ENCODE assay signal across 1 cellular context in the genomic region with DNA sequence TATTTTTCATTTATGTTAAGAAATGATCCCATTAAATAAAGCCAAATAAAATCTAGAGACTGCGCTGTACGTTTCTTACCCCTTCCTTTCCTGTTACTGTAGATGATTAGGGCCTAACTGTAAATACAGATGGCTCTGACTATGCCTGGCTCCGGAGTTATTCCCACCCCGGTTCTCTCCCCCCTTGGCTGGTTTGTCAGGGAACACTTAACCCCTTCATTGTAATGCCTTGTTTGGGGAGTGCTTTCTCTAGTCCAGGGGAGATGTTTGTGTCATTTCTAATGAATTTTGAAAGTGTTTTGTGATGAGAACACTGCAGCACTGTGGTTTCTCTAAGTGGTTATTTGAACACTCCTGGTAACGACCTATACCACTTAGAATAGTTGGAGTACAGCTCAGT.
TF ChIP-seq lines count a peak whose summit lies in the region.

No MANE protein-coding gene starts in this region.

TF ChIP-seq in SK-N-SH, 30 proteins besides CTCF, POLR2A, EP300 and RAD21 (continued from another document):
- TF ChIP-seq, protein P1, sequence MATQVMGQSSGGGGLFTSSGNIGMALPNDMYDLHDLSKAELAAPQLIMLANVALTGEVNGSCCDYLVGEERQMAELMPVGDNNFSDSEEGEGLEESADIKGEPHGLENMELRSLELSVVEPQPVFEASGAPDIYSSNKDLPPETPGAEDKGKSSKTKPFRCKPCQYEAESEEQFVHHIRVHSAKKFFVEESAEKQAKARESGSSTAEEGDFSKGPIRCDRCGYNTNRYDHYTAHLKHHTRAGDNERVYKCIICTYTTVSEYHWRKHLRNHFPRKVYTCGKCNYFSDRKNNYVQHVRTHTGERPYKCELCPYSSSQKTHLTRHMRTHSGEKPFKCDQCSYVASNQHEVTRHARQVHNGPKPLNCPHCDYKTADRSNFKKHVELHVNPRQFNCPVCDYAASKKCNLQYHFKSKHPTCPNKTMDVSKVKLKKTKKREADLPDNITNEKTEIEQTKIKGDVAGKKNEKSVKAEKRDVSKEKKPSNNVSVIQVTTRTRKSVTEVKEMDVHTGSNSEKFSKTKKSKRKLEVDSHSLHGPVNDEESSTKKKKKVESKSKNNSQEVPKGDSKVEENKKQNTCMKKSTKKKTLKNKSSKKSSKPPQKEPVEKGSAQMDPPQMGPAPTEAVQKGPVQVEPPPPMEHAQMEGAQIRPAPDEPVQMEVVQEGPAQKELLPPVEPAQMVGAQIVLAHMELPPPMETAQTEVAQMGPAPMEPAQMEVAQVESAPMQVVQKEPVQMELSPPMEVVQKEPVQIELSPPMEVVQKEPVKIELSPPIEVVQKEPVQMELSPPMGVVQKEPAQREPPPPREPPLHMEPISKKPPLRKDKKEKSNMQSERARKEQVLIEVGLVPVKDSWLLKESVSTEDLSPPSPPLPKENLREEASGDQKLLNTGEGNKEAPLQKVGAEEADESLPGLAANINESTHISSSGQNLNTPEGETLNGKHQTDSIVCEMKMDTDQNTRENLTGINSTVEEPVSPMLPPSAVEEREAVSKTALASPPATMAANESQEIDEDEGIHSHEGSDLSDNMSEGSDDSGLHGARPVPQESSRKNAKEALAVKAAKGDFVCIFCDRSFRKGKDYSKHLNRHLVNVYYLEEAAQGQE (IDR thresholded peaks at IDR 0.05; ENCODE audit: low read depth, low read length), result no peak
- TF ChIP-seq, protein P2, sequence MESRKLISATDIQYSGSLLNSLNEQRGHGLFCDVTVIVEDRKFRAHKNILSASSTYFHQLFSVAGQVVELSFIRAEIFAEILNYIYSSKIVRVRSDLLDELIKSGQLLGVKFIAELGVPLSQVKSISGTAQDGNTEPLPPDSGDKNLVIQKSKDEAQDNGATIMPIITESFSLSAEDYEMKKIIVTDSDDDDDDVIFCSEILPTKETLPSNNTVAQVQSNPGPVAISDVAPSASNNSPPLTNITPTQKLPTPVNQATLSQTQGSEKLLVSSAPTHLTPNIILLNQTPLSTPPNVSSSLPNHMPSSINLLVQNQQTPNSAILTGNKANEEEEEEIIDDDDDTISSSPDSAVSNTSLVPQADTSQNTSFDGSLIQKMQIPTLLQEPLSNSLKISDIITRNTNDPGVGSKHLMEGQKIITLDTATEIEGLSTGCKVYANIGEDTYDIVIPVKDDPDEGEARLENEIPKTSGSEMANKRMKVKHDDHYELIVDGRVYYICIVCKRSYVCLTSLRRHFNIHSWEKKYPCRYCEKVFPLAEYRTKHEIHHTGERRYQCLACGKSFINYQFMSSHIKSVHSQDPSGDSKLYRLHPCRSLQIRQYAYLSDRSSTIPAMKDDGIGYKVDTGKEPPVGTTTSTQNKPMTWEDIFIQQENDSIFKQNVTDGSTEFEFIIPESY (IDR thresholded peaks at IDR 0.05; ENCODE audit: borderline replicate concordance, low read depth), result no peak
- TF ChIP-seq, protein P3, sequence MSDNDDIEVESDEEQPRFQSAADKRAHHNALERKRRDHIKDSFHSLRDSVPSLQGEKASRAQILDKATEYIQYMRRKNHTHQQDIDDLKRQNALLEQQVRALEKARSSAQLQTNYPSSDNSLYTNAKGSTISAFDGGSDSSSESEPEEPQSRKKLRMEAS (IDR thresholded peaks at IDR 0.05; ENCODE audit: low read depth), result no peak
- no peak for TF ChIP-seq MEF2A (IDR thresholded peaks at IDR 0.05; ENCODE audit: borderline replicate concordance, low read depth)
- no peak for TF ChIP-seq MXI1 (IDR thresholded peaks at IDR 0.05; ENCODE audit: low read depth, low read length)
- TF ChIP-seq TCF12 (IDR thresholded peaks at IDR 0.05), result no peak
- no peak for TF ChIP-seq FOSL2 (IDR thresholded peaks at IDR 0.05; ENCODE audit: borderline replicate concordance, low read depth)
TF ChIP-seq in SK-N-SH: peak in this region for 0.
